9 cellular contexts compared by ENCODE assay signal in the genomic region with DNA sequence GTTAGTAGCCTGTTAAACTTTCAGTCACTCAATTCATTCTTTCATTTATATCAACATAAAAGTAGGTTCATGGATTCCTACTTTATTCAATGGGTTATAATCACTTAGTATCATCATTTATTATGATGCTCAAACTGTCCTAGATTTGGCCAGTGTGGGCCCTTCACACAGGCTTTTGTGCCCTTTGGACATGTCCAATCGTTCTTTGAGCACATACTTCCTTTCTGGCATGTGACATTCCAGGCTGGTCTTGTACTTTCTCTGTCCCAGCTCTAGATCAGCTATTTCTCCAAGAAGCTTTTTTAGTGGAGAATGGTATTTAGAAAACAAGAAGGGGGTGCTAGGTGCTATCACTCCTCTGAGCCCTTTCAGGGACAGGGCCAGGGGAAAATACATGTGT.
"Had no signal": no experiment of that assay in that cellular context is flagged by ENCODE, and none has a peak within 500 bp of the region (broad histone marks: within the 10 kb centered on the region; RNA-seq: fewer than 3 reads in every experiment).

No MANE protein-coding gene starts in this region.

- H3K4me3 ChIP-seq: GM23338, K562 had no signal

- FAIRE-seq: H1, H54, K562 had no signal

- H3K27ac ChIP-seq: HL-60 had no signal

- H2AFZ ChIP-seq: GM23338 had no signal

- H3K4me1 Mint-ChIP-seq: GM23338, H9 had no signal

- H3K4me3 Mint-ChIP-seq: GM23338, H9, HFFc6 had no signal

- H3K9me3 Mint-ChIP-seq: GM23338, H9, HFFc6 had no signal

- ATAC-seq: GM23338, HCT116, K562 had no signal

- DNase-seq: H9, HFFc6, IMR-90 had no signal

- H3K27ac Mint-ChIP-seq: GM23338, HFFc6 had no signal

- H3K4me2 ChIP-seq: GM23338 had no signal
